In the genomic region with DNA sequence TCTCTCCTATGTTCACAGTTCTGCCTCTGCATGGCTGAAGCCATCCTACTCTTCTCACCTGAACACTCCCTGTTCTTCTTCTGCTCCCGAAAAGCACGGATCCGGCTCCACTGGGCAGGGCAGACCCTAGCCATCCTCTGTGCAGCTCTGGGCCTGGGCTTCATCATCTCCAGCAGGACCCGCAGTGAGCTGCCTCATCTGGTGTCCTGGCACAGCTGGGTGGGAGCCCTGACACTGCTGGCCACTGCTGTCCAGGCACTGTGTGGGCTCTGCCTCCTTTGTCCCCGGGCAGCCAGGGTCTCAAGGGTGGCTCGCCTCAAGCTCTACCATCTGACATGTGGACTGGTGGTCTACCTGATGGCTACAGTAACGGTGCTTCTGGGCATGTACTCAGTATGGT, we compare ENCODE assay signal across 19 cellular contexts. TPM values are rescaled to one million over a fixed set of nuclear protein-coding genes. Genes with fewer than 3 reads are reported as not detected.
DNase-seq lines count a peak whose midpoint lies in the region; FAIRE-seq and TF ChIP-seq lines count a peak whose summit lies in the region.
"Had no signal": no experiment of that assay in that cellular context is flagged by ENCODE, and none has a peak within 500 bp of the region (broad histone marks: within the 10 kb centered on the region; RNA-seq: fewer than 3 reads in every experiment).

No MANE protein-coding gene starts in this region.

- no peak overlapping the region for H3K18ac ChIP-seq in trophoblast cell (ENCODE audit: low read length)

- no peak overlapping the region for H2BK5ac ChIP-seq in trophoblast cell (ENCODE audit: low read depth, low read length, poor library complexity)

- no peak overlapping the region for H3K23ac ChIP-seq in trophoblast cell (ENCODE audit: low read length)

- H3K14ac ChIP-seq in trophoblast cell (ENCODE audit: low read length): no peak overlapping the region

- H3K79me1 ChIP-seq in trophoblast cell (ENCODE audit: low read length): peaks cover 5% of the 10 kb centered on the region

- H3K79me2 ChIP-seq in PC-9 (ENCODE audit: low read depth) (peaks cover 22% of the 10 kb centered on the region), trophoblast cell (ENCODE audit: control insufficient read depth, insufficient read depth, low read length, poor library complexity) (peaks cover 4% of the 10 kb centered on the region)

- H4K12ac ChIP-seq in trophoblast cell (ENCODE audit: low read depth, low read length): no peak overlapping the region

- FAIRE-seq in kidney (lab: Jason Lieb, UNC): no peak
- FAIRE-seq: G401.6, GM12892 had no signal

- peaks cover 9% of the 10 kb centered on the region for H3K36me3 ChIP-seq in PC-9 (ENCODE audit: low read depth)
- peaks cover 13 to 23% of the 10 kb centered on the region in 2 experiments for H3K36me3 ChIP-seq in trophoblast cell (ENCODE audit: control insufficient read depth in 1 of 2, insufficient read depth in 2 of 2, low read length in 2 of 2)
- H3K36me3 ChIP-seq in kidney (ENCODE audit: control insufficient read depth in 1 of 2, insufficient read depth in 2 of 2, low read length in 2 of 2): peaks cover 13 to 16% of the 10 kb centered on the region in 2 donors

- peak; percentile 47 for DNase-seq in activated CD8-positive, alpha-beta memory T cell treated with anti-CD3 and anti-CD28 coated beads, Interleukin-2, amount 50 U/mL, for 48 hours
- no peak for DNase-seq in activated CD8-positive, alpha-beta memory T cell treated with anti-CD3 and anti-CD28 coated beads, Interleukin-2, amount 50 U/mL, for 4 hours
- DNase-seq in PC-9 (no peak), chondrocyte (ENCODE audit: low spot score) (no peak), trophoblast cell (no peak), superior temporal gyrus (ENCODE audit: extremely low spot score) (no peak), kidney (no peak)
- DNase-seq in stimulated activated CD4-positive, alpha-beta T cell treated with anti-CD3 and anti-CD28 coated beads, Interleukin-4, amount 100 ng/mL, for 24 hours: no peak
- DNase-seq: anterior cingulate cortex, dorsolateral prefrontal cortex, hippocampal formation, Kasumi-1, left colon, NCI-H1436 treated with DMSO at 0.1 percent for 48 hours, psoas muscle, SHP77 treated with DMSO at 0.1 percent for 48 hours had no signal

- intact Hi-C loops in PC-9 (cut with micrococcal nuclease; ENCODE audit: unreplicated experiment): no loop called here
- intact Hi-C loops in kidney (cut with DNase I): no loop called here

- peaks cover 47% of the 10 kb centered on the region for H3K4me1 Mint-ChIP-seq in chondrocyte (ENCODE audit: low read depth)

- no peaks in the 10 kb centered on the region for H3K9me3 ChIP-seq in PC-9 (ENCODE audit: insufficient read depth, low read depth)
- no peaks in the 10 kb centered on the region for H3K9me3 ChIP-seq in trophoblast cell (ENCODE audit: insufficient read depth, low read depth, low read length)
- H3K9me3 ChIP-seq in kidney (ENCODE audit: control insufficient read depth in 1 of 2, low read length in 2 of 2): no peaks in the 10 kb centered on the region
- H3K9me3 ChIP-seq: psoas muscle, suprapubic skin had no signal

- H4K8ac ChIP-seq in trophoblast cell (ENCODE audit: low read depth, low read length): no peak overlapping the region

- H2AFZ ChIP-seq in PC-9: no peak overlapping the region
- no peak overlapping the region for H2AFZ ChIP-seq in trophoblast cell (ENCODE audit: insufficient read depth, low read length, poor library complexity)

- CTCF ChIA-PET in PC-9 (lab: Charles Lee): no interaction called here

- POLR2A ChIA-PET in PC-9 (lab: Charles Lee; ENCODE audit: unreplicated experiment): no interaction called here

- TF ChIP-seq CTCF in PC-9 (conservative IDR thresholded peaks at IDR 0.05) (no peak), chondrocyte (IDR thresholded peaks at IDR 0.05) (no peak), kidney (IDR thresholded peaks at IDR 0.05; ENCODE audit: borderline replicate concordance, extremely low read depth, insufficient read depth) (no peak)

- no peak overlapping the region for H4K91ac ChIP-seq in trophoblast cell (ENCODE audit: low read depth, low read length)

- no peak overlapping the region for H3K27ac ChIP-seq in PC-9
- H3K27ac ChIP-seq in trophoblast cell (ENCODE audit: low read depth, low read length): no peak overlapping the region
- H3K27ac ChIP-seq in kidney (ENCODE audit: low read depth in 2 of 2, low read length in 2 of 2): no peak overlapping the region
- H3K27ac ChIP-seq: suprapubic skin had no signal

- peaks cover 37% of the 10 kb centered on the region; the same call in 1 of the 2 replicates for H3F3A ChIP-seq in PC-9 (ENCODE audit: insufficient read depth, low read depth)

- no peak overlapping the region for H2BK12ac ChIP-seq in trophoblast cell (ENCODE audit: low read length)

- no peaks in the 10 kb centered on the region for H3K9me2 ChIP-seq in PC-9 (ENCODE audit: insufficient read depth)

- H3K4me3 Mint-ChIP-seq in chondrocyte (ENCODE audit: unreplicated experiment): peak overlapping the region; percentile 19

- WGBS in trophoblast cell (ENCODE audit: extremely low coverage, insufficient coverage, insufficient read length): no CpG with 5 or more reads among the region's 7 CpGs

- H3K36me3 Mint-ChIP-seq in chondrocyte (ENCODE audit: low read depth): peaks cover 2% of the 10 kb centered on the region

- H3K4me1 ChIP-seq in PC-9 (replicated peaks; ENCODE audit: insufficient read depth) (peaks cover 25% of the 10 kb centered on the region), trophoblast cell (ENCODE audit: control insufficient read depth in 1 of 2, insufficient read depth in 2 of 2, low read length in 2 of 2) (peaks cover 10 to 14% of the 10 kb centered on the region in 2 experiments), kidney (ENCODE audit: control insufficient read depth in 1 of 2, insufficient read depth in 1 of 2, low read depth in 1 of 2, low read length in 2 of 2) (peaks cover 8 to 20% of the 10 kb centered on the region in 2 donors)

- H3K27me3 ChIP-seq in PC-9 (ENCODE audit: insufficient read depth, low read depth) (no peaks in the 10 kb centered on the region), trophoblast cell (ENCODE audit: insufficient read depth, low read length) (no peaks in the 10 kb centered on the region)
- H3K27me3 ChIP-seq: dorsolateral prefrontal cortex, suprapubic skin had no signal

- H3K9ac ChIP-seq in trophoblast cell (ENCODE audit: low read length) (no peak overlapping the region), kidney (ENCODE audit: low read length in 2 of 2) (no peak overlapping the region)

- no peak overlapping the region for H2AK5ac ChIP-seq in trophoblast cell (ENCODE audit: low read length)

- no peaks in the 10 kb centered on the region for H3K27me3 Mint-ChIP-seq in chondrocyte (ENCODE audit: low read depth)

- peaks cover 6% of the 10 kb centered on the region for H4K20me1 ChIP-seq in PC-9 (ENCODE audit: insufficient read depth)

- H3K4me3 ChIP-seq in PC-9 (no peak overlapping the region), trophoblast cell (ENCODE audit: low read depth, low read length) (peak overlapping the region; percentile 1), kidney (ENCODE audit: low read length in 2 of 2) (no peak overlapping the region)
- H3K4me3 ChIP-seq: psoas muscle, suprapubic skin had no signal

- H3K27ac Mint-ChIP-seq in chondrocyte (ENCODE audit: unreplicated experiment): no peak overlapping the region

- no peak overlapping the region for H3K4ac ChIP-seq in trophoblast cell (ENCODE audit: low read depth, low read length)

- no peak overlapping the region for H2BK120ac ChIP-seq in trophoblast cell (ENCODE audit: insufficient read depth, low read length, poor library complexity)

- no TSS peak for BruUV-seq in PC-9 (replicated peaks; lab: Mats Ljungman, UMichigan)

- no peaks in the 10 kb centered on the region for H3K9me3 Mint-ChIP-seq in chondrocyte (ENCODE audit: low read depth)

- H3K4me2 ChIP-seq in PC-9: peak overlapping the region; percentile 73; the same call in 1 of the 2 replicates
- H3K4me2 ChIP-seq in trophoblast cell (ENCODE audit: low read length): no peak overlapping the region

RNA-seq across cellular contexts. Expression of a gene that starts 1.8 kb away (rescaled TPM):
- 11.6 and 11.7 TPM in 2 replicates for total RNA-seq in PC-9 (2021)
- total RNA-seq in chondrocyte: 10.2 to 10.8 TPM (median 10.7 TPM) in 3 replicates
- polyA plus RNA-seq in trophoblast cell (2013): 3.0 and 3.3 TPM in 2 replicates
- total RNA-seq in kidney: 18.0 TPM
- 5.2 TPM for polyA plus RNA-seq in kidney (ENCODE audit: insufficient read depth, low read depth, low replicate concordance)

RNA-seq across cellular contexts. Expression of a gene that starts 12.0 kb away (rescaled TPM):
- total RNA-seq in PC-9 (2021): 4.7 and 5.7 TPM in 2 replicates
- total RNA-seq in chondrocyte: 3.6 to 4.3 TPM (median 4.3 TPM) in 3 replicates
- polyA plus RNA-seq in trophoblast cell (2013): 4.0 and 4.2 TPM in 2 replicates
- 7.3 TPM for total RNA-seq in kidney
- 5.7 TPM for polyA plus RNA-seq in kidney (ENCODE audit: insufficient read depth, low read depth, low replicate concordance)

RNA-seq across cellular contexts. Expression of a gene that starts 13.8 kb away (rescaled TPM):
- total RNA-seq in PC-9 (2021): 4.1 and 4.2 TPM in 2 replicates
- total RNA-seq in chondrocyte: 3.1 to 4.6 TPM (median 4.5 TPM) in 3 replicates
- polyA plus RNA-seq in trophoblast cell (2013): 0.08 and 0.12 TPM in 2 replicates
- 8.5 TPM for total RNA-seq in kidney
- 5.1 TPM for polyA plus RNA-seq in kidney (ENCODE audit: insufficient read depth, low read depth, low replicate concordance)

RNA-seq across cellular contexts. Expression of a gene that starts 29.4 kb away (rescaled TPM):
- total RNA-seq in PC-9 (2021) (0.09 and 0.28 TPM in 2 replicates), chondrocyte (0.75 to 1.3 TPM (median 1.1 TPM) in 3 replicates), kidney (6.7 TPM)
- 0.03 TPM in 2 replicates for polyA plus RNA-seq in trophoblast cell (2013)
- 9.8 TPM for polyA plus RNA-seq in kidney (ENCODE audit: insufficient read depth, low read depth, low replicate concordance)

RNA-seq across cellular contexts. Expression of a gene that starts 43.9 kb away (rescaled TPM):
- not detected in 2 replicates for total RNA-seq in PC-9 (2021)
- total RNA-seq in chondrocyte: not detected in 3 replicates
- polyA plus RNA-seq in trophoblast cell (2013): not detected in 2 replicates
- not detected for total RNA-seq in kidney
- polyA plus RNA-seq in kidney (ENCODE audit: insufficient read depth, low read depth, low replicate concordance): not detected
